Comparison of ENCODE assay signal across 8 cellular contexts in genomic region chr2:128623776-128624424, GRCh38.
DNase-seq lines count a peak whose midpoint lies in the region; ATAC-seq and TF ChIP-seq lines count a peak whose summit lies in the region.

No MANE protein-coding gene starts in this region.

- H2AFZ ChIP-seq in OCI-LY7 (ENCODE audit: low read length), result no peak overlapping the region

- H3K4me2 ChIP-seq in OCI-LY7 (ENCODE audit: low read length), result no peak overlapping the region

- no peak for TF ChIP-seq CTCF in AG10803 (conservative IDR thresholded peaks at IDR 0.05; ENCODE audit: low read length)
- no peak for TF ChIP-seq CTCF in OCI-LY7 (conservative IDR thresholded peaks at IDR 0.05; ENCODE audit: low read length)

- no peaks in the 10 kb centered on the region for H3K79me2 ChIP-seq in OCI-LY7 (ENCODE audit: insufficient read depth, low read depth, low read length)

- no peaks in the 10 kb centered on the region for H3K9me2 ChIP-seq in OCI-LY7 (ENCODE audit: insufficient read depth, low read length)

- H4K20me1 ChIP-seq in OCI-LY7 (ENCODE audit: insufficient read depth, low read length), result no peaks in the 10 kb centered on the region

- CTCF ChIA-PET in OCI-LY7 (lab: Charles Lee; ENCODE audit: unreplicated experiment), result no interaction called here

- H3K9me3 ChIP-seq in OCI-LY7 (ENCODE audit: low read length), result no peaks in the 10 kb centered on the region

- no peak overlapping the region for H3K27ac ChIP-seq in OCI-LY7 (ENCODE audit: low read depth, low read length, poor library complexity, severe bottlenecking)

- DNase-seq in AG10803 (ENCODE audit: low read depth), result peak; percentile 88
- DNase-seq in OCI-LY7 (ENCODE audit: low spot score), result peak; percentile 14
- DNase-seq in iris pigment epithelial cell (ENCODE audit: low read depth), result peak; percentile 95
- DNase-seq in activated effector memory CD4-positive, alpha-beta T cell treated with Interleukin-2 at 50 U/mL for 16 hours, result no peak
- no peak for DNase-seq in stimulated activated CD4-positive, alpha-beta T cell treated with anti-CD3 and anti-CD28 coated beads, Interleukin-2, amount 100 ng/mL, for 48 hours

- no peaks in the 10 kb centered on the region for H3K36me3 ChIP-seq in OCI-LY7 (ENCODE audit: insufficient read depth, low read length)

- POLR2A ChIA-PET in OCI-LY7 (lab: Charles Lee), result no interaction called here

- no TSS peak for BruUV-seq in OCI-LY7 (replicated peaks; lab: Mats Ljungman, UMichigan)

- H3K4me3 ChIP-seq in AG10803 (ENCODE audit: low read length), result no peak overlapping the region; the same call in 1 of the 2 replicates
- H3K4me3 ChIP-seq in OCI-LY7 (ENCODE audit: low read depth, low read length, poor library complexity, severe bottlenecking), result no peak overlapping the region

- intact Hi-C loops in OCI-LY7 (cut with micrococcal nuclease; ENCODE audit: unreplicated experiment), result no loop called here

- no peaks in the 10 kb centered on the region for H3K4me1 ChIP-seq in OCI-LY7 (ENCODE audit: insufficient read depth, low read length, poor library complexity, severe bottlenecking)

- ATAC-seq in GM19023 (IDR thresholded peaks at IDR 0.05; ENCODE audit: unreplicated experiment) (peak; percentile 81), HG03097 (IDR thresholded peaks at IDR 0.05; ENCODE audit: low FRiP score, unreplicated experiment) (peak; percentile 73), GM18868 (IDR thresholded peaks at IDR 0.05; ENCODE audit: unreplicated experiment) (no peak)

Comparison
In these comparisons a context has a peak if more than half of its experiments do, and no peak if none do; other contexts are left out.
1. DNase-seq: peak in AG10803 (single experiment), OCI-LY7 (single experiment) and iris pigment epithelial cell (single experiment); none in activated effector memory CD4-positive, alpha-beta T cell treated with Interleukin-2 at 50 U/mL for 16 hours (single experiment) and stimulated activated CD4-positive, alpha-beta T cell treated with anti-CD3 and anti-CD28 coated beads, Interleukin-2, amount 100 ng/mL, for 48 hours (0 of 2).